Comparison of ENCODE assay signal across 11 cellular contexts in the genomic region with DNA sequence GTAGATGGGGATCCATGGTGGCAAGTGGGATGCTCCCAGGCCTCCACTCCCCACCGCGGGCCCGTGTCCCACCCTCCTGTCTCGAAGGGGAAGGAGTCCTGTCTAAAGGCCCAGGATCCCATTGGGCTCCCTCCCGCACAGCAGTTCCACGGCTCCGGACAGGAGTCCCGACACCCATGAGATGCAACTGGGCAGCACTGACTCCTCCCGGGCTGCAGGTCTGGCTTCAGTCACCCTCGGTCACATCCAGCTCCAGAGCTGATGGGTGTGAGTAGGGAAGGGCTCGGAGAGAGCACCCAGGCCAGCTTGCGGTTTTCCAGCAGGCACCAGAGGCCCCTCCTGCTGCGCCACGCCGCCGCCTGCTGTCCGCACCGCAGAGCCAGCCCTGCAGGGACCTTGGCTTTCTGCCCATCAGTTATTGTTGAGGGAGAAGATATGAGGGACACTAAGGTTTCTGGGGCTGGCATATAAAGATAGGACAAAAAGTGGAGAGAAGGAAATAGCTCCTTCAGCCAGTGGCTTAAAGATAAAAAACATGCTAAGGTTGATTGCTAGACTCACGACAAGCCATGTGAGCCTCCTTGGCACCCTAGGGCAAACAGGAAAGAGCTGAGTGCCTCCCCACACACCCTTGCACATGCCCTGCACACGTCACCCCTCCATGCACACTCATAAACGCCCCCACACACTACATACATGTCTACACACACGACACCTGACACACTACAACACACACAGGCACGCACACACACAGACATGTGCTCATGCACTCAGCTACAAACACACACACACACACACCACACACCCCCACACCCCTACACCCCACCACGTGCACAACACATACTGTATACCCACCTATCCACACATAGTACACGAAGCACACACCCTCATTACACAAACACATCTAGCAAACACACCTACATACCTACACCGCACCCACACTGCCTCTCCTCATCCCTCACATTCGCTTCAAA.
DNase-seq lines count a peak whose midpoint lies in the region; ATAC-seq, FAIRE-seq and TF ChIP-seq lines count a peak whose summit lies in the region.
"Had no signal": no experiment of that assay in that cellular context is flagged by ENCODE, and none has a peak within 500 bp of the region (broad histone marks: within the 10 kb centered on the region; RNA-seq: fewer than 3 reads in every experiment).

No MANE protein-coding gene starts in this region.

- DNase-seq in EL (peak; percentile 12), NCI-H1092 (lab: John Stamatoyannopoulos, UW) (peak; percentile 30), K562 (ENCODE audit: extremely low read depth in 1 of 4, low spot score in 3 of 4) (peak; percentile 82 to 95 (median 85)), mucosa of descending colon (peak; percentile 72 to 76 (median 72)), OCI-LY7 (ENCODE audit: low spot score) (no peak), esophagus muscularis mucosa (ENCODE audit: extremely low spot score) (no peak), osteoblast (ENCODE audit: insufficient read length, low spot score, missing footprints) (no peak)
- no peak for DNase-seq in stimulated activated CD8-positive, alpha-beta memory T cell treated with anti-CD3 and anti-CD28 coated beads, Interleukin-4, amount 100 ng/mL, for 48 hours

- H3K4me2 ChIP-seq in K562 (ENCODE audit: insufficient read depth, low read length) (peak overlapping the region; percentile 71), OCI-LY7 (ENCODE audit: low read length) (no peak overlapping the region), osteoblast (ENCODE audit: insufficient read depth, low read length) (no peak overlapping the region)

- peaks cover 4 to 27% of the 10 kb centered on the region in 2 experiments; a peak in 4 of 5 replicates for H3K27me3 ChIP-seq in K562 (ENCODE audit: control insufficient read depth in 2 of 2, insufficient read depth in 2 of 2, low read length in 2 of 2)
- H3K27me3 ChIP-seq in esophagus muscularis mucosa, result peaks cover 0 to 25% (median 0%) of the 10 kb centered on the region in 4 donors
- peaks cover 20% of the 10 kb centered on the region for H3K27me3 ChIP-seq in osteoblast (ENCODE audit: insufficient read depth, low read length)
- H3K27me3 ChIP-seq: Peyer's patch had no signal

- CTCF ChIA-PET in K562 (lab: Yijun Ruan, JAX; ENCODE audit: low intra/inter-chr PET ratio) (interaction anchor here (0.6 to 3.4 kb wide), 8 partner anchors 30 to 388 kb away, joined by 3 to 33 read pairs (median 4); a partner anchor contains a TSS), OCI-LY7 (lab: Charles Lee; ENCODE audit: unreplicated experiment) (no interaction called here)

- peak; percentile 94 for TF ChIP-seq EP300 in K562 (IDR thresholded peaks at IDR 0.05; ENCODE audit: low read length)
- TF ChIP-seq EP300 in esophagus muscularis mucosa (IDR thresholded peaks at IDR 0.05), result no peak

- no peaks in the 10 kb centered on the region for H3K9me2 ChIP-seq in OCI-LY7 (ENCODE audit: insufficient read depth, low read length)

- in situ Hi-C loops in K562 (cut with MboI), result loop anchor here (5.0 kb wide), 1 partner anchor 372 kb away; no protein-coding TSS in a partner anchor

- H3K9me3 ChIP-seq in K562 (replicated peaks; ENCODE audit: control insufficient read depth, insufficient read depth, low read depth, low read length) (0 out of 2 replicates have a peak, but pooled peaks cover 2% of the 10 kb centered on the region), mucosa of descending colon (no peaks in the 10 kb centered on the region), OCI-LY7 (ENCODE audit: low read length) (no peaks in the 10 kb centered on the region), esophagus muscularis mucosa (no peaks in the 10 kb centered on the region), osteoblast (ENCODE audit: low read depth, low read length) (no peaks in the 10 kb centered on the region)
- H3K9me3 ChIP-seq: Peyer's patch, thoracic aorta had no signal

- WGBS in K562 (ENCODE audit: insufficient coverage, low coverage, missing lambda C conversion rate), result 7% methylated on average over 26 of the region's 27 CpGs
- WGBS in esophagus muscularis mucosa, result 61% methylated on average over 22 of the region's 27 CpGs

- FAIRE-seq in K562 (lab: Jason Lieb, UNC), result peak; percentile 96
- FAIRE-seq: colon had no signal

- peak; percentile 91 to 97 for TF ChIP-seq RAD21 in K562 (CRISPR knock-in tag; conservative IDR thresholded peaks at IDR 0.05 in 1 of 2, IDR thresholded peaks at IDR 0.05 in 1 of 2)

- ATAC-seq in K562, result peak; percentile 90
- ATAC-seq in mucosa of descending colon, result peak; percentile 79

- intact Hi-C loops in K562 (cut with micrococcal nuclease) (loop anchor here (1.0 to 10.0 kb wide), 5 partner anchors 37 to 292 kb away; a partner anchor contains a TSS), mucosa of descending colon (cut with DNase I, micrococcal nuclease) (no loop called here), OCI-LY7 (cut with micrococcal nuclease; ENCODE audit: unreplicated experiment) (no loop called here), esophagus muscularis mucosa (cut with DNase I) (no loop called here)

- TF ChIP-seq POLR2A in K562 (conservative IDR thresholded peaks at IDR 0.05) (no peak), esophagus muscularis mucosa (IDR thresholded peaks at IDR 0.05; ENCODE audit: low read depth) (no peak)

- H3K27ac ChIP-seq in K562 (ENCODE audit: extremely low read depth, low read depth, low read length), result peak overlapping the region; percentile 25; the same call in 1 of the 3 replicates
- no peak overlapping the region for H3K27ac ChIP-seq in OCI-LY7 (ENCODE audit: low read depth, low read length, poor library complexity, severe bottlenecking)
- no peak overlapping the region for H3K27ac ChIP-seq in esophagus muscularis mucosa (replicated peaks in 1 of 4)
- H3K27ac ChIP-seq in osteoblast (ENCODE audit: low read depth, low read length), result no peak overlapping the region
- H3K27ac ChIP-seq: Peyer's patch, thoracic aorta had no signal

- peaks cover 20 to 29% of the 10 kb centered on the region in 2 experiments for H3K4me1 ChIP-seq in K562 (replicated peaks in 1 of 2; ENCODE audit: control insufficient read depth in 2 of 2, insufficient read depth in 2 of 2, low read length in 2 of 2)
- peaks cover 16% of the 10 kb centered on the region for H3K4me1 ChIP-seq in mucosa of descending colon (ENCODE audit: low read depth)
- H3K4me1 ChIP-seq in OCI-LY7 (ENCODE audit: insufficient read depth, low read length, poor library complexity, severe bottlenecking), result no peaks in the 10 kb centered on the region
- H3K4me1 ChIP-seq in esophagus muscularis mucosa, result peaks cover 7 to 13% (median 10%) of the 10 kb centered on the region in 4 donors
- H3K4me1 ChIP-seq in osteoblast (ENCODE audit: insufficient read depth, low read length), result no peaks in the 10 kb centered on the region

- H3K36me3 ChIP-seq in K562 (ENCODE audit: control insufficient read depth, insufficient read depth, low read length), result no peaks in the 10 kb centered on the region
- H3K36me3 ChIP-seq in mucosa of descending colon (ENCODE audit: low read depth), result no peaks in the 10 kb centered on the region
- H3K36me3 ChIP-seq in OCI-LY7 (ENCODE audit: insufficient read depth, low read length), result no peaks in the 10 kb centered on the region
- H3K36me3 ChIP-seq in esophagus muscularis mucosa, result no peaks in the 10 kb centered on the region
- H3K36me3 ChIP-seq in osteoblast (ENCODE audit: insufficient read depth, low read length), result no peaks in the 10 kb centered on the region
- H3K36me3 ChIP-seq: Peyer's patch, thoracic aorta had no signal

- POLR2A ChIA-PET in K562 (lab: Yijun Ruan, JAX) (interaction anchor here (0.5 to 0.9 kb wide), 6 partner anchors 18 to 700 kb away, joined by 3 to 6 read pairs (median 4); a partner anchor contains a TSS), OCI-LY7 (lab: Charles Lee) (no interaction called here)

- TF ChIP-seq CTCF in K562 (IDR thresholded peaks at IDR 0.05 in 2 of 3, conservative IDR thresholded peaks at IDR 0.05 in 1 of 3; ENCODE audit: insufficient read depth in 2 of 3, low read depth in 1 of 3, low read length in 3 of 3) (peak; percentile 83 to 89 (median 87)), mucosa of descending colon (IDR thresholded peaks at IDR 0.05) (no peak), OCI-LY7 (conservative IDR thresholded peaks at IDR 0.05; ENCODE audit: low read length) (no peak), esophagus muscularis mucosa (IDR thresholded peaks at IDR 0.05) (no peak), osteoblast (IDR thresholded peaks at IDR 0.05; ENCODE audit: extremely low read depth, low read depth, low read length) (no peak)

- peaks cover 4% of the 10 kb centered on the region for H3K9me1 ChIP-seq in K562 (ENCODE audit: control insufficient read depth, insufficient read depth, low read length)

- H2AFZ ChIP-seq in K562 (ENCODE audit: low read depth, low read length) (no peak overlapping the region), OCI-LY7 (ENCODE audit: low read length) (no peak overlapping the region), osteoblast (ENCODE audit: low read length) (no peak overlapping the region)

- H4K20me1 ChIP-seq in K562 (replicated peaks; ENCODE audit: control insufficient read depth, insufficient read depth, low read length) (peaks cover 11% of the 10 kb centered on the region), OCI-LY7 (ENCODE audit: insufficient read depth, low read length) (no peaks in the 10 kb centered on the region), osteoblast (ENCODE audit: insufficient read depth, low read length) (no peaks in the 10 kb centered on the region)

- BruUV-seq in K562 (replicated peaks; lab: Mats Ljungman, UMichigan) (no TSS peak), OCI-LY7 (replicated peaks; lab: Mats Ljungman, UMichigan) (no TSS peak)

- no peaks in the 10 kb centered on the region for H3K79me2 ChIP-seq in K562 (ENCODE audit: control insufficient read depth, insufficient read depth, low read length)
- no peaks in the 10 kb centered on the region for H3K79me2 ChIP-seq in OCI-LY7 (ENCODE audit: insufficient read depth, low read depth, low read length)
- no peaks in the 10 kb centered on the region for H3K79me2 ChIP-seq in osteoblast (ENCODE audit: insufficient read depth, low read length)

- H3K9ac ChIP-seq in K562 (ENCODE audit: insufficient read depth in 1 of 2, low read depth in 2 of 2, low read length in 2 of 2), result no peak overlapping the region

- no peak overlapping the region for H3K4me3 ChIP-seq in K562
- H3K4me3 ChIP-seq in mucosa of descending colon, result no peak overlapping the region
- H3K4me3 ChIP-seq in OCI-LY7 (ENCODE audit: low read depth, low read length, poor library complexity, severe bottlenecking), result no peak overlapping the region
- no peak overlapping the region for H3K4me3 ChIP-seq in esophagus muscularis mucosa
- no peak overlapping the region for H3K4me3 ChIP-seq in osteoblast (ENCODE audit: insufficient read depth, low read length)
- H3K4me3 ChIP-seq: Peyer's patch, thoracic aorta had no signal

Comparison
In these comparisons a context has a peak if more than half of its experiments do, and no peak if none do; other contexts are left out.
1. DNase-seq: peak in EL (single experiment), NCI-H1092 (single experiment), K562 (4 of 4) and mucosa of descending colon (3 of 3); none in OCI-LY7 (single experiment), esophagus muscularis mucosa (single experiment), stimulated activated CD8-positive, alpha-beta memory T cell treated with anti-CD3 and anti-CD28 coated beads, Interleukin-4, amount 100 ng/mL, for 48 hours (single experiment) and osteoblast (single experiment).
2. CTCF ChIP-seq: peak in K562 (3 of 3); none in mucosa of descending colon (single experiment), OCI-LY7 (single experiment), esophagus muscularis mucosa (0 of 3) and osteoblast (single experiment).